Comparison of ENCODE assay signal across 9 cellular contexts in genomic region chr1:90723561-90724108, GRCh38. TPM values are rescaled to one million over a fixed set of nuclear protein-coding genes. Genes with fewer than 3 reads are reported as not detected.
DNase-seq lines count a peak whose midpoint lies in the region; ATAC-seq and TF ChIP-seq lines count a peak whose summit lies in the region.
"Had no signal": no experiment of that assay in that cellular context is flagged by ENCODE, and none has a peak within 500 bp of the region (broad histone marks: within the 10 kb centered on the region; RNA-seq: fewer than 3 reads in every experiment).

No MANE protein-coding gene starts in this region.

- peak in 1 of 4 donors; percentile 12 for ATAC-seq in right lobe of liver
- no peak for ATAC-seq in HG03175 (IDR thresholded peaks at IDR 0.05; ENCODE audit: unreplicated experiment)

- H3K9me3 ChIP-seq in A673 (ENCODE audit: low read depth, low read length, poor library complexity, severe bottlenecking) (no peaks in the 10 kb centered on the region), right lobe of liver (no peaks in the 10 kb centered on the region), BE2C (no peaks in the 10 kb centered on the region)

- WGBS in right lobe of liver (ENCODE audit: insufficient coverage, low coverage, low lambda C conversion rate, missing lambda C conversion rate): 10% methylated on average over 12 of the region's 24 CpGs

- H3K27ac ChIP-seq in A673 (ENCODE audit: low read depth, low read length, poor library complexity, severe bottlenecking): no peak overlapping the region
- no peak overlapping the region for H3K27ac ChIP-seq in right lobe of liver

- H3K4me1 Mint-ChIP-seq in activated naive CD8-positive, alpha-beta T cell treated with anti-CD3 and anti-CD28 coated beads for 36 hours: peaks cover 43% of the 10 kb centered on the region

- no peaks in the 10 kb centered on the region for H3K27me3 ChIP-seq in A673 (replicated peaks; ENCODE audit: insufficient read depth, low read depth, low read length, poor library complexity)
- peaks cover 17 to 71% of the 10 kb centered on the region in 2 donors for H3K27me3 ChIP-seq in right lobe of liver
- peaks cover 94% of the 10 kb centered on the region for H3K27me3 ChIP-seq in BE2C

- peaks cover 33% of the 10 kb centered on the region for H3K4me1 ChIP-seq in A673 (ENCODE audit: insufficient read depth, low read length, poor library complexity, severe bottlenecking)
- peaks cover 0 to 26% (median 6%) of the 10 kb centered on the region in 4 donors for H3K4me1 ChIP-seq in right lobe of liver
- H3K4me1 ChIP-seq in BE2C: no peaks in the 10 kb centered on the region

- POLR2A ChIA-PET in A673 (lab: Charles Lee; ENCODE audit: low non-redundant PET): interaction anchor here (0.5 kb wide), 1 partner anchor 611 kb away, joined by 6 read pairs; no protein-coding TSS in a partner anchor

- CTCF ChIA-PET in A673 (lab: Charles Lee): interaction anchor here (0.6 to 1.3 kb wide), 4 partner anchors 145 to 442 kb away, joined by 3 to 10 read pairs (median 4); no protein-coding TSS in a partner anchor

- TF ChIP-seq CTCF in A673 (conservative IDR thresholded peaks at IDR 0.05; ENCODE audit: low read depth, low read length): peak; percentile 83
- TF ChIP-seq CTCF in GM13977 (IDR thresholded peaks at IDR 0.05; ENCODE audit: extremely low read depth, insufficient read depth, missing control alignments): peak; percentile 26
- peak in 1 of 4 donors; percentile 16 for TF ChIP-seq CTCF in right lobe of liver (IDR thresholded peaks at IDR 0.05)
- no peak; the same call in 1 of the 2 replicates for TF ChIP-seq CTCF in BE2C (IDR thresholded peaks at IDR 0.05; ENCODE audit: low read depth, low read length)

- H3K4me3 Mint-ChIP-seq in activated naive CD8-positive, alpha-beta T cell treated with anti-CD3 and anti-CD28 coated beads for 36 hours: peak overlapping the region; percentile 62

- H3K4me3 ChIP-seq in A673 (ENCODE audit: low read depth, low read length, poor library complexity, severe bottlenecking) (peak overlapping the region; percentile 53), right lobe of liver (peak overlapping the region in 2 of 3 donors; percentile 14 to 22), BE2C (ENCODE audit: low read depth, low read length) (no peak overlapping the region)

- intact Hi-C loops in A673 (cut with micrococcal nuclease; ENCODE audit: unreplicated experiment): loop anchor here (1.0 to 10.0 kb wide), 6 partner anchors 129 to 676 kb away; no protein-coding TSS in a partner anchor
- intact Hi-C loops in right lobe of liver (cut with DNase I): no loop called here

- DNase-seq in A673 (ENCODE audit: low spot score): peak; percentile 81
- DNase-seq in GM13977 (ENCODE audit: low spot score): peak; percentile 31
- DNase-seq in activated naive CD8-positive, alpha-beta T cell treated with anti-CD3 and anti-CD28 coated beads for 36 hours: no peak
- DNase-seq in right lobe of liver: no peak
- no peak for DNase-seq in BE2C
- DNase-seq in superior temporal gyrus (ENCODE audit: extremely low spot score): no peak
- DNase-seq in central memory CD4-positive, alpha-beta T cell: no peak

- peaks cover 99% of the 10 kb centered on the region for H3K27me3 Mint-ChIP-seq in activated naive CD8-positive, alpha-beta T cell treated with anti-CD3 and anti-CD28 coated beads for 36 hours

- no peak overlapping the region for H3K27ac Mint-ChIP-seq in activated naive CD8-positive, alpha-beta T cell treated with anti-CD3 and anti-CD28 coated beads for 36 hours
- H3K27ac Mint-ChIP-seq: nephron had no signal

- in situ Hi-C loops in GM13977 (cut with MboI; ENCODE audit: low pct_unique_long_range_greater_than_20kb, low sequenced_read_pairs, unreplicated experiment): loop anchor here (10.0 to 25.0 kb wide), 2 partner anchors 111 to 439 kb away; no protein-coding TSS in a partner anchor

- no TSS peak for BruUV-seq in A673 (replicated peaks; lab: Mats Ljungman, UMichigan)

- TF ChIP-seq POLR2A in right lobe of liver (IDR thresholded peaks at IDR 0.05): no peak

- H3K36me3 Mint-ChIP-seq in activated naive CD8-positive, alpha-beta T cell treated with anti-CD3 and anti-CD28 coated beads for 36 hours: peaks cover 24% of the 10 kb centered on the region

- peaks cover 16% of the 10 kb centered on the region for H3K9me3 Mint-ChIP-seq in activated naive CD8-positive, alpha-beta T cell treated with anti-CD3 and anti-CD28 coated beads for 36 hours

- H3K36me3 ChIP-seq in A673 (ENCODE audit: insufficient read depth, low read length, poor library complexity, severe bottlenecking) (no peaks in the 10 kb centered on the region), right lobe of liver (no peaks in the 10 kb centered on the region), BE2C (no peaks in the 10 kb centered on the region)

RNA-seq across cellular contexts. Expression of gene BARHL2, which starts 6.5 kb away (rescaled TPM):
- 110 and 120 TPM in 2 replicates for total RNA-seq in A673 (2021)
- not detected for total RNA-seq in activated naive CD8-positive, alpha-beta T cell treated with anti-CD3 and anti-CD28 coated beads for 36 hours
- total RNA-seq in right lobe of liver: not detected
- polyA plus RNA-seq in BE2C (2012; ENCODE audit: insufficient read depth, insufficient read length, low read depth): not detected

Comparison
In these comparisons a context has a peak if more than half of its experiments do, and no peak if none do; other contexts are left out.
1. DNase-seq: peak in A673 (single experiment) and GM13977 (single experiment); none in activated naive CD8-positive, alpha-beta T cell treated with anti-CD3 and anti-CD28 coated beads for 36 hours (single experiment), right lobe of liver (0 of 3), BE2C (single experiment), superior temporal gyrus (single experiment) and central memory CD4-positive, alpha-beta T cell (single experiment).
2. RNA of gene BARHL2, which starts 6.5 kb away (total RNA-seq): 110 to 120 TPM in A673; not detected in activated naive CD8-positive, alpha-beta T cell treated with anti-CD3 and anti-CD28 coated beads for 36 hours and not detected in right lobe of liver; every median in the first group is over 100 times any median in the second.